ENCODE assay signal across 8 cellular contexts in genomic region chr1:192489748-192490147, GRCh38.
DNase-seq lines count a peak whose midpoint lies in the region; ATAC-seq and TF ChIP-seq lines count a peak whose summit lies in the region.

No MANE protein-coding gene starts in this region.

- H3K4me1 ChIP-seq in right cardiac atrium (ENCODE audit: control insufficient read depth, insufficient read depth, low read length) (no peaks in the 10 kb centered on the region), stomach (peaks cover 4 to 42% (median 20%) of the 10 kb centered on the region in 4 donors)

- no peak overlapping the region for H3K27ac ChIP-seq in right cardiac atrium (ENCODE audit: low read length)
- peak overlapping the region in 4 of 5 donors; percentile 64 to 76 (median 69) for H3K27ac ChIP-seq in stomach

- no peaks in the 10 kb centered on the region for H3K27me3 ChIP-seq in right cardiac atrium (ENCODE audit: control insufficient read depth, insufficient read depth)
- H3K27me3 ChIP-seq in stomach: no peaks in the 10 kb centered on the region

- H3K27me3 Mint-ChIP-seq in activated naive CD8-positive, alpha-beta T cell treated with anti-CD3 and anti-CD28 coated beads for 36 hours: peaks cover 5% of the 10 kb centered on the region

- 37% methylated on average over 2 of the region's 2 CpGs for WGBS in right cardiac atrium
- 18 to 33% (median 28%) methylated on average over 2 of the region's 2 CpGs for WGBS in stomach, 5 donors

- no peak overlapping the region for H3K4me3 Mint-ChIP-seq in activated naive CD8-positive, alpha-beta T cell treated with anti-CD3 and anti-CD28 coated beads for 36 hours

- no peaks in the 10 kb centered on the region for H3K9me3 Mint-ChIP-seq in activated naive CD8-positive, alpha-beta T cell treated with anti-CD3 and anti-CD28 coated beads for 36 hours

- no peak for TF ChIP-seq POLR2A in stomach (IDR thresholded peaks at IDR 0.05)

- H3K4me1 Mint-ChIP-seq in activated naive CD8-positive, alpha-beta T cell treated with anti-CD3 and anti-CD28 coated beads for 36 hours: no peaks in the 10 kb centered on the region

- peak; percentile 30 for TF ChIP-seq EP300 in stomach (IDR thresholded peaks at IDR 0.05)

- intact Hi-C loops in right cardiac atrium (cut with DNase I) (loop anchor here in 1 of 4 donors (10.0 kb wide), 1 partner anchor 105 kb away; no protein-coding TSS in a partner anchor), stomach (cut with DNase I; ENCODE audit: low total_unique reads) (no loop called here)

- peak; percentile 30 for DNase-seq in NK-92 treated with Interleukin-12 subunit alpha and Interleukin-12 subunit beta, amount 100 ng/mL, for 24 hours (lab: John Stamatoyannopoulos, UW)
- DNase-seq in NK-92 (lab: John Stamatoyannopoulos, UW; ENCODE audit: unreplicated experiment) (no peak), GOT3 (lab: John Stamatoyannopoulos, UW) (peak; percentile 27), NCI-H146 (lab: John Stamatoyannopoulos, UW) (peak; percentile 52), right cardiac atrium (peak; percentile 56 to 66 (median 62)), stomach (peak; percentile 50), hypothalamus (lab: John Stamatoyannopoulos, UW) (no peak)
- DNase-seq in activated naive CD8-positive, alpha-beta T cell treated with anti-CD3 and anti-CD28 coated beads for 36 hours: peak; percentile 5

- no peak overlapping the region for H3K4me3 ChIP-seq in right cardiac atrium (ENCODE audit: low read length)
- H3K4me3 ChIP-seq in stomach: no peak overlapping the region

- no peak for TF ChIP-seq CTCF in stomach (IDR thresholded peaks at IDR 0.05)

- H3K9me3 ChIP-seq in right cardiac atrium (ENCODE audit: control insufficient read depth, low read length) (no peaks in the 10 kb centered on the region), stomach (no peaks in the 10 kb centered on the region)

- no peak overlapping the region for H3K27ac Mint-ChIP-seq in activated naive CD8-positive, alpha-beta T cell treated with anti-CD3 and anti-CD28 coated beads for 36 hours

- ATAC-seq in right cardiac atrium: peak; percentile 88 to 92

- no peaks in the 10 kb centered on the region for H3K36me3 ChIP-seq in stomach

- H3K36me3 Mint-ChIP-seq in activated naive CD8-positive, alpha-beta T cell treated with anti-CD3 and anti-CD28 coated beads for 36 hours: no peaks in the 10 kb centered on the region

Comparison
In these comparisons a context has a peak if more than half of its experiments do, and no peak if none do; other contexts are left out.
1. DNase-seq: peak in NK-92 treated with Interleukin-12 subunit alpha and Interleukin-12 subunit beta, amount 100 ng/mL, for 24 hours (single experiment), GOT3 (single experiment), NCI-H146 (single experiment), activated naive CD8-positive, alpha-beta T cell treated with anti-CD3 and anti-CD28 coated beads for 36 hours (single experiment), right cardiac atrium (3 of 3) and stomach (single experiment); none in NK-92 (single experiment) and hypothalamus (0 of 51).